In the genomic region with DNA sequence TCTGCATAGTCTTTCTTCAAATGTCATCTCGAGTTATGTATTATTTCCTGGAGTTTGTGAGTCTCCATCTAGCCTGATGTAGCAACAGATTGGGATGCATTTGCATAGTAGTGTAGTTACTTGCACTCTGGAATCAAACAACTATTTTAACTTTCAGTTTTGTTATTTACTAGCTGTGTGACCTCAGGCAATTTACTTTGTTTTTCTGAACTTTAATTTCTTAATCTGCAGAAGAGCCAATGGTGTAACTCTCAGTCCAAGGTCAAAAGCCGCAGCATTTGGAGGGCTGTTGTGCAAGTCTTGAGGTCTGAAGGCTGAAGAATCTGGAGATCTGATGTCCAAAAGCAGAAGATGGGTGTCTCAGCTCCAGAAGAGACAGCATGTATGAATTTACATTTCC, we compare ENCODE assay signal across 1 cellular context.
TF ChIP-seq lines count a peak whose summit lies in the region.

No MANE protein-coding gene starts in this region.

TF ChIP-seq in SK-N-SH, 30 proteins besides CTCF, POLR2A, EP300 and RAD21 (continued from another document):
- TF ChIP-seq, protein P1, sequence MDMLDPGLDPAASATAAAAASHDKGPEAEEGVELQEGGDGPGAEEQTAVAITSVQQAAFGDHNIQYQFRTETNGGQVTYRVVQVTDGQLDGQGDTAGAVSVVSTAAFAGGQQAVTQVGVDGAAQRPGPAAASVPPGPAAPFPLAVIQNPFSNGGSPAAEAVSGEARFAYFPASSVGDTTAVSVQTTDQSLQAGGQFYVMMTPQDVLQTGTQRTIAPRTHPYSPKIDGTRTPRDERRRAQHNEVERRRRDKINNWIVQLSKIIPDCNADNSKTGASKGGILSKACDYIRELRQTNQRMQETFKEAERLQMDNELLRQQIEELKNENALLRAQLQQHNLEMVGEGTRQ (IDR thresholded peaks at IDR 0.05; ENCODE audit: borderline replicate concordance, low read depth, low read length) = no peak
- TF ChIP-seq, protein P2, sequence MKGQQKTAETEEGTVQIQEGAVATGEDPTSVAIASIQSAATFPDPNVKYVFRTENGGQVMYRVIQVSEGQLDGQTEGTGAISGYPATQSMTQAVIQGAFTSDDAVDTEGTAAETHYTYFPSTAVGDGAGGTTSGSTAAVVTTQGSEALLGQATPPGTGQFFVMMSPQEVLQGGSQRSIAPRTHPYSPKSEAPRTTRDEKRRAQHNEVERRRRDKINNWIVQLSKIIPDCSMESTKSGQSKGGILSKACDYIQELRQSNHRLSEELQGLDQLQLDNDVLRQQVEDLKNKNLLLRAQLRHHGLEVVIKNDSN (IDR thresholded peaks at IDR 0.05; ENCODE audit: borderline replicate concordance, low read depth) = no peak
- TF ChIP-seq FOSL2 (IDR thresholded peaks at IDR 0.05; ENCODE audit: borderline replicate concordance, low read depth) = no peak
